ENCODE assay signal across 26 cellular contexts in genomic region chr17:34570491-34570890, GRCh38. TPM values are rescaled to one million over a fixed set of nuclear protein-coding genes. Genes with fewer than 3 reads are reported as not detected.
DNase-seq lines count a peak whose midpoint lies in the region; ATAC-seq and TF ChIP-seq lines count a peak whose summit lies in the region.
"Had no signal": no experiment of that assay in that cellular context is flagged by ENCODE, and none has a peak within 500 bp of the region (broad histone marks: within the 10 kb centered on the region; RNA-seq: fewer than 3 reads in every experiment).

No MANE protein-coding gene starts in this region.

- RAD21 ChIA-PET in HCT116 (lab: Charles Lee; ENCODE audit: low non-redundant PET in 1 of 2, low total read pairs in 2 of 2, uncharacterized antibody in 2 of 2, unreplicated experiment in 2 of 2), result no interaction called here

- peaks cover 6% of the 10 kb centered on the region for H3K9me3 Mint-ChIP-seq in nephron
- H3K9me3 Mint-ChIP-seq in activated naive CD4-positive, alpha-beta T cell treated with anti-CD3 and anti-CD28 coated beads, Interleukin-2, amount 50 U/mL, for 72 hours, result no peaks in the 10 kb centered on the region

- H3K9me3 ChIP-seq in HCT116 (ENCODE audit: control insufficient read depth in 1 of 2, insufficient read depth in 1 of 2, low read depth in 1 of 2, low read length in 2 of 2) (no peaks in the 10 kb centered on the region), WERI-Rb-1 (ENCODE audit: severe bottlenecking) (peaks cover 1% of the 10 kb centered on the region)
- H3K9me3 ChIP-seq: BE2C, SJSA1 had no signal

- no peak overlapping the region for H3K27ac ChIP-seq in HCT116 (ENCODE audit: low read depth, low read length)
- 0 out of 2 replicates have a peak overlapping the region, but pooled peaks have one; percentile 13 for H3K27ac ChIP-seq in WERI-Rb-1
- H3K27ac ChIP-seq: PC-9, SJSA1 had no signal

- ATAC-seq in HCT116, result peak; percentile 42; the same call in 1 of the 2 replicates
- no peak for ATAC-seq in activated naive CD4-positive, alpha-beta T cell treated with anti-CD3 and anti-CD28 coated beads, Interleukin-2, amount 50 U/mL, for 72 hours
- ATAC-seq: Right ventricle myocardium inferior had no signal

- H3K27me3 ChIP-seq in HCT116 (ENCODE audit: insufficient read depth, low read length) (peaks cover 68% of the 10 kb centered on the region), WERI-Rb-1 (ENCODE audit: insufficient read depth, low read depth, severe bottlenecking) (no peaks in the 10 kb centered on the region)
- H3K27me3 ChIP-seq: BE2C had no signal

- no peaks in the 10 kb centered on the region for H3K4me1 ChIP-seq in HCT116 (ENCODE audit: control insufficient read depth in 1 of 2, insufficient read depth in 2 of 2, low read length in 2 of 2)
- H3K4me1 ChIP-seq: SJSA1 had no signal

- H3K4me3 ChIP-seq in HCT116 (replicated peaks in 1 of 2; ENCODE audit: low read depth in 1 of 2, low read length in 2 of 2) (no peak overlapping the region), WERI-Rb-1 (ENCODE audit: low read depth, low read length) (no peak overlapping the region)
- H3K4me3 ChIP-seq: PC-9, SJSA1 had no signal

- POLR2A ChIA-PET in HCT116 (lab: Charles Lee), result no interaction called here

- no peak overlapping the region for H3K4me2 ChIP-seq in HCT116 (ENCODE audit: low read length)
- H3K4me2 ChIP-seq: PC-9 had no signal

- peaks cover 38% of the 10 kb centered on the region for H3K27me3 Mint-ChIP-seq in nephron (ENCODE audit: low read depth)

- BruUV-seq in HCT116 (replicated peaks; lab: Mats Ljungman, UMichigan), result no TSS peak

- TF ChIP-seq CTCF in HCT116 (IDR thresholded peaks at IDR 0.05 in 2 of 3, conservative IDR thresholded peaks at IDR 0.05 in 1 of 3; ENCODE audit: borderline replicate concordance in 1 of 3, insufficient read depth in 1 of 3, low read depth in 2 of 3, low read length in 2 of 3) (no peak), WERI-Rb-1 (IDR thresholded peaks at IDR 0.05; ENCODE audit: low read depth, low read length) (no peak), nephron (IDR thresholded peaks at IDR 0.05; ENCODE audit: unreplicated experiment in 3 of 3) (no peak)

- DNase-seq in NCI-H2227 (lab: John Stamatoyannopoulos, UW; ENCODE audit: unreplicated experiment) (peak; percentile 4), NCI-H2227 treated with DMSO at 0.1 percent for 48 hours (lab: John Stamatoyannopoulos, UW) (no peak), HCT116 (ENCODE audit: low read depth, low spot score) (no peak), WERI-Rb-1 (no peak), cerebellum (ENCODE audit: low spot score) (no peak)
- no peak for DNase-seq in activated naive CD4-positive, alpha-beta T cell treated with anti-CD3 and anti-CD28 coated beads, Interleukin-2, amount 50 U/mL, for 72 hours (ENCODE audit: low spot score in 2 of 2)
- DNase-seq: 8988T; ACHN; BE2C; CD8-positive, alpha-beta memory T cell; DMS153; DND-41; H7; KBM-7; NCI-H2029; NCI-H345; NCI-H510A treated with DMSO at 0.1 percent for 48 hours; NCI-H774; PC-9 had no signal

- no peaks in the 10 kb centered on the region for H4K20me1 ChIP-seq in HCT116 (ENCODE audit: insufficient read depth)

- TF ChIP-seq POLR2A in HCT116 (IDR thresholded peaks at IDR 0.05; ENCODE audit: borderline replicate concordance, extremely low read depth, insufficient read depth, insufficient read length), result no peak

- H3K4me3 Mint-ChIP-seq in nephron, result peak overlapping the region in 2 of 3 experiments; percentile 2 to 18
- H3K4me3 Mint-ChIP-seq: CD14-positive monocyte; CD8-positive, alpha-beta memory T cell had no signal

- no peaks in the 10 kb centered on the region for H3K9me2 ChIP-seq in HCT116 (ENCODE audit: insufficient read depth)

- H3K36me3 Mint-ChIP-seq in nephron (ENCODE audit: low read depth), result no peaks in the 10 kb centered on the region
- no peaks in the 10 kb centered on the region for H3K36me3 Mint-ChIP-seq in activated naive CD4-positive, alpha-beta T cell treated with anti-CD3 and anti-CD28 coated beads, Interleukin-2, amount 50 U/mL, for 72 hours
- H3K36me3 Mint-ChIP-seq: CD14-positive monocyte; CD8-positive, alpha-beta memory T cell had no signal

- no peaks in the 10 kb centered on the region for H3K79me2 ChIP-seq in HCT116 (ENCODE audit: insufficient read depth, low read length)

- H3K9ac ChIP-seq in HCT116 (ENCODE audit: low read length), result no peak overlapping the region

- peaks cover 21% of the 10 kb centered on the region for H3K4me1 Mint-ChIP-seq in nephron
- H3K4me1 Mint-ChIP-seq: CD8-positive, alpha-beta memory T cell had no signal

- CTCF ChIA-PET in HCT116 (lab: Charles Lee), result no interaction called here

- H2AFZ ChIP-seq in HCT116 (ENCODE audit: low read depth, low read length, poor library complexity, severe bottlenecking), result no peak overlapping the region
- H2AFZ ChIP-seq: PC-9 had no signal

- intact Hi-C loops in HCT116 (cut with micrococcal nuclease), result no loop called here

- no peak for TF ChIP-seq RAD21 in HCT116 (IDR thresholded peaks at IDR 0.05; ENCODE audit: low read depth)

- no peaks in the 10 kb centered on the region for H3K36me3 ChIP-seq in HCT116 (ENCODE audit: control insufficient read depth in 1 of 2, insufficient read depth in 2 of 2, low read length in 2 of 2)
- no peaks in the 10 kb centered on the region for H3K36me3 ChIP-seq in WERI-Rb-1
- H3K36me3 ChIP-seq: BE2C, SJSA1 had no signal

- peak overlapping the region; percentile 0 to 42 (median 17) for H3K27ac Mint-ChIP-seq in nephron
- H3K27ac Mint-ChIP-seq in activated naive CD4-positive, alpha-beta T cell treated with anti-CD3 and anti-CD28 coated beads, Interleukin-2, amount 50 U/mL, for 72 hours, result no peak overlapping the region
- H3K27ac Mint-ChIP-seq: CD14-positive monocyte had no signal

TF ChIP-seq in HCT116, 20 proteins besides CTCF, POLR2A, EP300 and RAD21:
- no peak for TF ChIP-seq EZH2phosphoT487 (IDR thresholded peaks at IDR 0.05; ENCODE audit: borderline replicate concordance)
- no peak for TF ChIP-seq EGR1 (IDR thresholded peaks at IDR 0.05; ENCODE audit: low read depth)
- TF ChIP-seq ZFX (IDR thresholded peaks at IDR 0.05), result no peak
- TF ChIP-seq ELF1 (IDR thresholded peaks at IDR 0.05; ENCODE audit: borderline replicate concordance, low read depth), result no peak
- no peak for TF ChIP-seq MAX (IDR thresholded peaks at IDR 0.05)
- no peak for TF ChIP-seq CEBPB (IDR thresholded peaks at IDR 0.05; ENCODE audit: low read depth)
- TF ChIP-seq REST (IDR thresholded peaks at IDR 0.05; ENCODE audit: low read depth), result no peak
- TF ChIP-seq POLR2AphosphoS5 (IDR thresholded peaks at IDR 0.05; ENCODE audit: low read depth, low read length), result no peak

RNA-seq across cellular contexts. Expression of gene TMEM132E, which starts 8.9 kb away (rescaled TPM):
- not detected for total RNA-seq in HCT116 (2021; ENCODE audit: unreplicated experiment)
- polyA plus RNA-seq in HCT116 (2012), result 0.01 TPM in 1 of 2 replicates, not detected in the other
- total RNA-seq in cerebellum, result 3.4 TPM
- total RNA-seq in activated naive CD4-positive, alpha-beta T cell treated with anti-CD3 and anti-CD28 coated beads, Interleukin-2, amount 50 U/mL, for 72 hours, result not detected
- total RNA-seq: CD8-positive, alpha-beta memory T cell; LHCN-M2; MCF 10A; PC-9; Right ventricle myocardium inferior; RPMI7951 had no signal
- polyA plus RNA-seq: CD14-positive monocyte had no signal

Comparison
In these comparisons a context has a peak if more than half of its experiments do, and no peak if none do; other contexts are left out.
1. H3K27ac Mint-ChIP-seq: peak in nephron (3 of 3); none in activated naive CD4-positive, alpha-beta T cell treated with anti-CD3 and anti-CD28 coated beads, Interleukin-2, amount 50 U/mL, for 72 hours (0 of 2).